ENCODE assay signal across 12 cellular contexts in the genomic region with DNA sequence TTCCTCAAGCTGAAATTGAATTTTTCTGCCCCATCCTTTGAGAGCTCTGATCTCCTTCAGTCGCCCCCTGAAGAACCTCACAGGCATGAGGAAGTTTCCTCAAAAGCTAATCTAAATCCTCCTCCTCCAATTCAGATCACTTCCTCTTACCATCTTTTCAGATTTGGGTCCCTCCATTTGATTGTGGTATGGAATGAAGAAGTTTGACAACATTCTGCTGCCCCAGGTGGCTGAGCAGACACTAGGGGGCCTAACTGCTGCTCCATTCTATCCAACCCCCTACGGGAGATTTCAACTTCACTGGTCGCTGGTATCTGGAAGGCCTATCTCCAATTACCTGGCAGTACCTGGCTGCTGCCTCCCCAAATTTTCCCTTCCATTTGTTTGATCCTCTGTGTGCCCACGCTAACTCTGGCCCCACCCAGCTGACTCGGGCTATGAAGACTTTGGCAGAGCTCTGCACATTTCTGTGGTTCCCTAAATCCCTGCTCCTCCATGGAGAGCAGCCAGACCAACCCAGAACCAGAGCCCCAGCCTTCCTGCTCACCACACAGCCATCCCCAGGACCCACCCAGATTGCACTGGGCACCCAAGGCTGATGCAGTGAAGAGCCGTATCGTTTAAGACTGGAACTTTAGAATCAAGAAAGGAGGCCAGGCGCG. TPM values are rescaled to one million over a fixed set of nuclear protein-coding genes. Genes with fewer than 3 reads are reported as not detected.
DNase-seq lines count a peak whose midpoint lies in the region; TF ChIP-seq lines count a peak whose summit lies in the region.
"Had no signal": no experiment of that assay in that cellular context is flagged by ENCODE, and none has a peak within 500 bp of the region (broad histone marks: within the 10 kb centered on the region; RNA-seq: fewer than 3 reads in every experiment).

No MANE protein-coding gene starts in this region.

- intact Hi-C loops in head of caudate nucleus (cut with DNase I), result no loop called here

- no peak overlapping the region for H3K4me3 ChIP-seq in GM12864 (ENCODE audit: low read depth, low read length)
- no peak overlapping the region for H3K4me3 ChIP-seq in NB4 (ENCODE audit: low read depth, low read length)

- no peak for TF ChIP-seq POLR2A in NB4 (IDR thresholded peaks at IDR 0.05; ENCODE audit: extremely low read depth, insufficient read length)

- TF ChIP-seq CTCF in GM12864 (IDR thresholded peaks at IDR 0.05; ENCODE audit: low read depth, low read length, missing control alignments) (peak; percentile 33), NB4 (IDR thresholded peaks at IDR 0.05; ENCODE audit: low read depth, low read length) (no peak)

- DNase-seq in GM12864 (ENCODE audit: low read depth) (no peak), NB4 (ENCODE audit: low read depth) (peak; percentile 37), astrocyte of the hippocampus (ENCODE audit: low read depth, low spot score) (peak; percentile 42), myocyte (ENCODE audit: low read depth) (peak; percentile 91), head of caudate nucleus (no peak), SW 1271 (lab: John Stamatoyannopoulos, UW) (no peak), NCI-H2081 (lab: John Stamatoyannopoulos, UW) (no peak)
- DNase-seq in stimulated activated CD4-positive, alpha-beta T cell treated with anti-CD3 and anti-CD28 coated beads, Interleukin-1b, Interleukin-23, amount 100 ng/mL, for 48 hours, result no peak
- DNase-seq: activated CD8-positive, alpha-beta memory T cell treated with anti-CD3 and anti-CD28 coated beads, Interleukin-2, amount 50 U/mL, for 4 hours; aorta; islet precursor cell; stimulated activated naive CD4-positive, alpha-beta T cell treated with Interleukin-2 at 50 U/mL for 16 hours had no signal

RNA-seq across cellular contexts. Expression of a gene that starts 7.8 kb away (rescaled TPM):
- total RNA-seq in myocyte, result 0.53 and 1.2 TPM in 2 replicates
- 1.2 TPM for polyA plus RNA-seq in myocyte (2012)

RNA-seq across cellular contexts. Expression of a gene that starts 13.8 kb away (rescaled TPM):
- 2.6 and 4.1 TPM in 2 replicates for total RNA-seq in myocyte
- 1.9 TPM for polyA plus RNA-seq in myocyte (2012)

RNA-seq across cellular contexts. Expression of a gene that starts 29.7 kb away (rescaled TPM):
- 6.7 and 6.8 TPM in 2 replicates for total RNA-seq in myocyte
- polyA plus RNA-seq in myocyte (2012), result 4.6 TPM

RNA-seq across cellular contexts. Expression of a gene that starts 42.3 kb away (rescaled TPM):
- total RNA-seq in myocyte, result 0.03 and 0.05 TPM in 2 replicates
- 0.18 TPM for polyA plus RNA-seq in myocyte (2012)

Comparison
In these comparisons a context has a peak if more than half of its experiments do, and no peak if none do; other contexts are left out.
1. DNase-seq: peak in NB4 (single experiment), astrocyte of the hippocampus (single experiment) and myocyte (single experiment); none in GM12864 (single experiment), head of caudate nucleus (0 of 42), SW 1271 (0 of 2), NCI-H2081 (0 of 2) and stimulated activated CD4-positive, alpha-beta T cell treated with anti-CD3 and anti-CD28 coated beads, Interleukin-1b, Interleukin-23, amount 100 ng/mL, for 48 hours (single experiment).